In genomic region chr12:21649034-21649433, GRCh38 we compare ENCODE assay signal across 16 cellular contexts. TPM values are rescaled to one million over a fixed set of nuclear protein-coding genes. Genes with fewer than 3 reads are reported as not detected.
DNase-seq lines count a peak whose midpoint lies in the region; ATAC-seq and TF ChIP-seq lines count a peak whose summit lies in the region.
"Had no signal": no experiment of that assay in that cellular context is flagged by ENCODE, and none has a peak within 500 bp of the region (broad histone marks: within the 10 kb centered on the region; RNA-seq: fewer than 3 reads in every experiment).

No MANE protein-coding gene starts in this region.

- H3K36me3 ChIP-seq in CD8-positive, alpha-beta T cell (ENCODE audit: insufficient read depth, low read length) = peaks cover 63% of the 10 kb centered on the region

- H3K9me3 Mint-ChIP-seq in activated naive CD8-positive, alpha-beta T cell (ENCODE audit: low read depth) = no peaks in the 10 kb centered on the region
- no peaks in the 10 kb centered on the region for H3K9me3 Mint-ChIP-seq in activated naive CD8-positive, alpha-beta T cell treated with anti-CD3 and anti-CD28 coated beads, Interleukin-2, amount 50 U/mL, for 24 hours
- no peaks in the 10 kb centered on the region for H3K9me3 Mint-ChIP-seq in CD8-positive, alpha-beta T cell
- no peaks in the 10 kb centered on the region for H3K9me3 Mint-ChIP-seq in activated T-helper 2 cell treated with anti-CD3 and anti-CD28 coated beads, Interferon-gamma antibody, Interleukin-2, Interleukin-4, amounts not matched to agents 10 μg/mL and 5 μg/mL and 100 μg/mL, durations not matched to agents 14 hours and 24 hours and 36 hours
- no peaks in the 10 kb centered on the region for H3K9me3 Mint-ChIP-seq in progenitor cell of endocrine pancreas (ENCODE audit: low read depth)
- H3K9me3 Mint-ChIP-seq in activated CD4-positive, alpha-beta T cell treated with anti-CD3 and anti-CD28 coated beads, Interleukin-2, amount 10 ng/mL, durations not matched to agents 7 days and 5 days = no peaks in the 10 kb centered on the region
- H3K9me3 Mint-ChIP-seq: CD4-positive, alpha-beta memory T cell had no signal

- no peak overlapping the region for H3K27ac ChIP-seq in CD8-positive, alpha-beta T cell (ENCODE audit: low read depth, low read length)
- H3K27ac ChIP-seq: KMS-11, PC-9 had no signal

- H3K27ac Mint-ChIP-seq in activated naive CD8-positive, alpha-beta T cell = peak overlapping the region; percentile 64
- no peak overlapping the region for H3K27ac Mint-ChIP-seq in activated naive CD8-positive, alpha-beta T cell treated with anti-CD3 and anti-CD28 coated beads, Interleukin-2, amount 50 U/mL, for 24 hours
- peak overlapping the region; percentile 35 for H3K27ac Mint-ChIP-seq in CD8-positive, alpha-beta T cell
- peak overlapping the region; percentile 30 for H3K27ac Mint-ChIP-seq in activated T-helper 2 cell treated with anti-CD3 and anti-CD28 coated beads, Interferon-gamma antibody, Interleukin-2, Interleukin-4, amounts not matched to agents 10 μg/mL and 5 μg/mL and 100 μg/mL, durations not matched to agents 14 hours and 24 hours and 36 hours
- peak overlapping the region; percentile 76 for H3K27ac Mint-ChIP-seq in progenitor cell of endocrine pancreas
- no peak overlapping the region for H3K27ac Mint-ChIP-seq in activated CD4-positive, alpha-beta T cell treated with anti-CD3 and anti-CD28 coated beads, Interleukin-2, amount 10 ng/mL, durations not matched to agents 7 days and 5 days

- POLR2A ChIA-PET in CD8-positive, alpha-beta T cell (lab: Charles Lee) = interaction anchor here (1.0 to 1.8 kb wide), 6 partner anchors 9 to 190 kb away, joined by 3 to 15 read pairs (median 6); partner anchors contain the start of gene LDHB
- POLR2A ChIA-PET in activated CD4-positive, alpha-beta T cell treated with anti-CD3 and anti-CD28 coated beads, Interleukin-2, amount 10 ng/mL, durations not matched to agents 7 days and 5 days (lab: Charles Lee) = interaction anchor here (2.4 kb wide), 1 partner anchor 8 kb away, joined by 9 read pairs; the partner anchor contains the start of gene LDHB

- H3K9me3 ChIP-seq in CD8-positive, alpha-beta T cell (ENCODE audit: low read length) = no peaks in the 10 kb centered on the region

- ATAC-seq in activated naive CD8-positive, alpha-beta T cell treated with anti-CD3 and anti-CD28 coated beads, Interleukin-2, amount 50 U/mL, for 24 hours = no peak
- ATAC-seq in CD8-positive, alpha-beta T cell = no peak
- ATAC-seq in GM18907 (IDR thresholded peaks at IDR 0.05; ENCODE audit: unreplicated experiment) = no peak

- no peak for TF ChIP-seq CTCF in CD8-positive, alpha-beta T cell (IDR thresholded peaks at IDR 0.05)
- no peak for TF ChIP-seq CTCF in progenitor cell of endocrine pancreas (IDR thresholded peaks at IDR 0.05; ENCODE audit: unreplicated experiment)

- H3K36me3 Mint-ChIP-seq in activated naive CD8-positive, alpha-beta T cell = peaks cover 38% of the 10 kb centered on the region
- peaks cover 85% of the 10 kb centered on the region for H3K36me3 Mint-ChIP-seq in activated naive CD8-positive, alpha-beta T cell treated with anti-CD3 and anti-CD28 coated beads, Interleukin-2, amount 50 U/mL, for 24 hours (ENCODE audit: low read depth)
- H3K36me3 Mint-ChIP-seq in CD8-positive, alpha-beta T cell = peaks cover 94% of the 10 kb centered on the region
- H3K36me3 Mint-ChIP-seq in activated T-helper 2 cell treated with anti-CD3 and anti-CD28 coated beads, Interferon-gamma antibody, Interleukin-2, Interleukin-4, amounts not matched to agents 10 μg/mL and 5 μg/mL and 100 μg/mL, durations not matched to agents 14 hours and 24 hours and 36 hours (ENCODE audit: low read depth) = peaks cover 95% of the 10 kb centered on the region
- H3K36me3 Mint-ChIP-seq in progenitor cell of endocrine pancreas (ENCODE audit: insufficient read depth) = peaks cover 66% of the 10 kb centered on the region
- peaks cover 85% of the 10 kb centered on the region for H3K36me3 Mint-ChIP-seq in activated CD4-positive, alpha-beta T cell treated with anti-CD3 and anti-CD28 coated beads, Interleukin-2, amount 10 ng/mL, durations not matched to agents 7 days and 5 days (ENCODE audit: low read depth)

- no peaks in the 10 kb centered on the region for H3K27me3 ChIP-seq in CD8-positive, alpha-beta T cell (ENCODE audit: insufficient read depth, low read length)

- no peak overlapping the region for H3K4me3 Mint-ChIP-seq in activated naive CD8-positive, alpha-beta T cell
- no peak overlapping the region for H3K4me3 Mint-ChIP-seq in activated naive CD8-positive, alpha-beta T cell treated with anti-CD3 and anti-CD28 coated beads, Interleukin-2, amount 50 U/mL, for 24 hours
- H3K4me3 Mint-ChIP-seq in CD8-positive, alpha-beta T cell = no peak overlapping the region
- H3K4me3 Mint-ChIP-seq in activated T-helper 2 cell treated with anti-CD3 and anti-CD28 coated beads, Interferon-gamma antibody, Interleukin-2, Interleukin-4, amounts not matched to agents 10 μg/mL and 5 μg/mL and 100 μg/mL, durations not matched to agents 14 hours and 24 hours and 36 hours (ENCODE audit: low read depth) = no peak overlapping the region
- H3K4me3 Mint-ChIP-seq in progenitor cell of endocrine pancreas (ENCODE audit: low read depth) = no peak overlapping the region
- H3K4me3 Mint-ChIP-seq in activated CD4-positive, alpha-beta T cell treated with anti-CD3 and anti-CD28 coated beads, Interleukin-2, amount 10 ng/mL, durations not matched to agents 7 days and 5 days = no peak overlapping the region

- CTCF ChIA-PET in CD8-positive, alpha-beta T cell (lab: Charles Lee) = interaction anchor here (0.9 to 4.7 kb wide), 4 partner anchors 8 to 33 kb away, joined by 3 to 26 read pairs (median 4); partner anchors contain the start of gene LDHB
- CTCF ChIA-PET in activated CD4-positive, alpha-beta T cell treated with anti-CD3 and anti-CD28 coated beads, Interleukin-2, amount 10 ng/mL, durations not matched to agents 7 days and 5 days (lab: Charles Lee) = interaction anchor here (0.8 to 3.4 kb wide), 3 partner anchors 9 to 107 kb away, joined by 3 to 13 read pairs (median 3); partner anchors contain the start of gene LDHB

- peaks cover 76% of the 10 kb centered on the region for H3K4me1 ChIP-seq in CD8-positive, alpha-beta T cell (ENCODE audit: insufficient read depth, low read length)

- no peak for DNase-seq in activated naive CD8-positive, alpha-beta T cell treated with anti-CD3 and anti-CD28 coated beads, Interleukin-2, amount 50 U/mL, for 24 hours
- no peak for DNase-seq in CD8-positive, alpha-beta T cell
- no peak for DNase-seq in activated T-helper 2 cell treated with anti-CD3 and anti-CD28 coated beads, Interferon-gamma antibody, Interleukin-2, Interleukin-4, amounts not matched to agents 10 μg/mL and 5 μg/mL and 100 μg/mL, durations not matched to agents 14 hours and 24 hours and 36 hours (ENCODE audit: low spot score)
- no peak for DNase-seq in progenitor cell of endocrine pancreas (ENCODE audit: low spot score, unreplicated experiment)
- DNase-seq in activated CD4-positive, alpha-beta T cell treated with anti-CD3 and anti-CD28 coated beads, Interleukin-2, amount 10 ng/mL, durations not matched to agents 7 days and 5 days = no peak
- DNase-seq: ACHN; CD4-positive, alpha-beta memory T cell; GF-D8; MM.1S; NCI-H1105 treated with DMSO at 0.1 percent for 48 hours; NCI-H187 treated with DMSO at 0.1 percent for 48 hours; NCI-H446; PC-9 had no signal

- H3K4me3 ChIP-seq in CD8-positive, alpha-beta T cell (ENCODE audit: low read depth, low read length) = no peak overlapping the region
- H3K4me3 ChIP-seq: PC-9 had no signal

- intact Hi-C loops in CD8-positive, alpha-beta T cell (cut with DNase I, micrococcal nuclease) = no loop called here
- intact Hi-C loops in activated T-helper 2 cell treated with anti-CD3 and anti-CD28 coated beads, Interferon-gamma antibody, Interleukin-2, Interleukin-4, amounts not matched to agents 10 μg/mL and 5 μg/mL and 100 μg/mL, durations not matched to agents 14 hours and 24 hours and 36 hours (cut with micrococcal nuclease) = no loop called here

- no peaks in the 10 kb centered on the region for H3K27me3 Mint-ChIP-seq in activated naive CD8-positive, alpha-beta T cell
- H3K27me3 Mint-ChIP-seq in activated naive CD8-positive, alpha-beta T cell treated with anti-CD3 and anti-CD28 coated beads, Interleukin-2, amount 50 U/mL, for 24 hours = no peaks in the 10 kb centered on the region
- no peaks in the 10 kb centered on the region for H3K27me3 Mint-ChIP-seq in CD8-positive, alpha-beta T cell (ENCODE audit: low read depth)
- H3K27me3 Mint-ChIP-seq in activated T-helper 2 cell treated with anti-CD3 and anti-CD28 coated beads, Interferon-gamma antibody, Interleukin-2, Interleukin-4, amounts not matched to agents 10 μg/mL and 5 μg/mL and 100 μg/mL, durations not matched to agents 14 hours and 24 hours and 36 hours (ENCODE audit: low read depth) = no peaks in the 10 kb centered on the region
- no peaks in the 10 kb centered on the region for H3K27me3 Mint-ChIP-seq in progenitor cell of endocrine pancreas
- no peaks in the 10 kb centered on the region for H3K27me3 Mint-ChIP-seq in activated CD4-positive, alpha-beta T cell treated with anti-CD3 and anti-CD28 coated beads, Interleukin-2, amount 10 ng/mL, durations not matched to agents 7 days and 5 days
- H3K27me3 Mint-ChIP-seq: CD4-positive, alpha-beta memory T cell had no signal

- peaks cover 93% of the 10 kb centered on the region for H3K4me1 Mint-ChIP-seq in activated naive CD8-positive, alpha-beta T cell (ENCODE audit: low read depth)
- H3K4me1 Mint-ChIP-seq in activated naive CD8-positive, alpha-beta T cell treated with anti-CD3 and anti-CD28 coated beads, Interleukin-2, amount 50 U/mL, for 24 hours = peaks cover 85% of the 10 kb centered on the region
- H3K4me1 Mint-ChIP-seq in CD8-positive, alpha-beta T cell (ENCODE audit: low read depth) = peaks cover 91% of the 10 kb centered on the region
- peaks cover 69% of the 10 kb centered on the region for H3K4me1 Mint-ChIP-seq in activated T-helper 2 cell treated with anti-CD3 and anti-CD28 coated beads, Interferon-gamma antibody, Interleukin-2, Interleukin-4, amounts not matched to agents 10 μg/mL and 5 μg/mL and 100 μg/mL, durations not matched to agents 14 hours and 24 hours and 36 hours (ENCODE audit: low read depth)
- H3K4me1 Mint-ChIP-seq in progenitor cell of endocrine pancreas (ENCODE audit: low read depth) = peaks cover 80% of the 10 kb centered on the region
- H3K4me1 Mint-ChIP-seq in activated CD4-positive, alpha-beta T cell treated with anti-CD3 and anti-CD28 coated beads, Interleukin-2, amount 10 ng/mL, durations not matched to agents 7 days and 5 days = peaks cover 80% of the 10 kb centered on the region

RNA-seq across cellular contexts. Expression of gene LDHB, which starts 8.6 kb away (rescaled TPM):
- total RNA-seq in CD8-positive, alpha-beta T cell = 100 to 1,000 TPM; 492 to 577 TPM
- 1,305 and 1,321 TPM in 2 replicates for total RNA-seq in activated T-helper 2 cell treated with anti-CD3 and anti-CD28 coated beads, Interferon-gamma antibody, Interleukin-2, Interleukin-4, amounts not matched to agents 10 μg/mL and 5 μg/mL and 100 μg/mL, durations not matched to agents 14 hours and 24 hours and 36 hours
- 1,628 and 1,645 TPM in 2 replicates for total RNA-seq in progenitor cell of endocrine pancreas
- total RNA-seq in activated CD4-positive, alpha-beta T cell treated with anti-CD3 and anti-CD28 coated beads, Interleukin-2, amount 10 ng/mL, durations not matched to agents 7 days and 5 days = 1,000 to 10,000 TPM in 1 of 2 experiments, 100 to 1,000 TPM in 1; 819 to 1,195 TPM

RNA-seq across cellular contexts. Expression of gene GYS2, which starts 44.4 kb away (rescaled TPM):
- total RNA-seq in CD8-positive, alpha-beta T cell = under 1 TPM in 1 of 2 experiments, not detected in 1; 0.17 TPM
- total RNA-seq in activated T-helper 2 cell treated with anti-CD3 and anti-CD28 coated beads, Interferon-gamma antibody, Interleukin-2, Interleukin-4, amounts not matched to agents 10 μg/mL and 5 μg/mL and 100 μg/mL, durations not matched to agents 14 hours and 24 hours and 36 hours = 0.07 and 0.14 TPM in 2 replicates
- total RNA-seq in progenitor cell of endocrine pancreas = not detected in 2 replicates
- not detected for total RNA-seq in activated CD4-positive, alpha-beta T cell treated with anti-CD3 and anti-CD28 coated beads, Interleukin-2, amount 10 ng/mL, durations not matched to agents 7 days and 5 days
- total RNA-seq: PC-9 had no signal

Comparison
In these comparisons a context has a peak if more than half of its experiments do, and no peak if none do; other contexts are left out.
1. H3K27ac Mint-ChIP-seq: peak in activated naive CD8-positive, alpha-beta T cell (single experiment), CD8-positive, alpha-beta T cell (single experiment), activated T-helper 2 cell treated with anti-CD3 and anti-CD28 coated beads, Interferon-gamma antibody, Interleukin-2, Interleukin-4, amounts not matched to agents 10 μg/mL and 5 μg/mL and 100 μg/mL, durations not matched to agents 14 hours and 24 hours and 36 hours (single experiment) and progenitor cell of endocrine pancreas (single experiment); none in activated naive CD8-positive, alpha-beta T cell treated with anti-CD3 and anti-CD28 coated beads, Interleukin-2, amount 50 U/mL, for 24 hours (single experiment) and activated CD4-positive, alpha-beta T cell treated with anti-CD3 and anti-CD28 coated beads, Interleukin-2, amount 10 ng/mL, durations not matched to agents 7 days and 5 days (single experiment).